20 cellular contexts compared by ENCODE assay signal in the genomic region with DNA sequence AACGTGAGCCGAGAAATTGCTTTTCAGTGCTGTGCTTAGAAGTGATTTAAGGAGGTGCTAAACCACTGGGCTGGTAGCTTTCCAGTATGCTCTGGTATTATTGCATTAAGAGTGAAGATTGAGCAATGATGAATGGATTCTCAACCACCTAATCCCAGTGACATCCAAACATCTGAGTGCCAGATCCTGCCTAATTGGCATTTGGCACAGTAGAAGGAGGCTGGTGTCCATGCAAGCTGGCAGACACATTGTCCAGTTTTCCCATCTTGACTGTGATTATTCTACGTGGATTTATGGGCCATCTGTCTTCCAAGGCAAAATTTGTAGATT.
DNase-seq lines count a peak whose midpoint lies in the region; ATAC-seq and TF ChIP-seq lines count a peak whose summit lies in the region.
"Had no signal": no experiment of that assay in that cellular context is flagged by ENCODE, and none has a peak within 500 bp of the region (broad histone marks: within the 10 kb centered on the region; RNA-seq: fewer than 3 reads in every experiment).

No MANE protein-coding gene starts in this region.

- H3K4me1 ChIP-seq in right cardiac atrium (ENCODE audit: control insufficient read depth, insufficient read depth, low read length) (peaks cover 5% of the 10 kb centered on the region), GM23338 (ENCODE audit: insufficient read depth) (0 out of 2 replicates have a peak, but pooled peaks cover 5% of the 10 kb centered on the region)

- H3K27me3 ChIP-seq in right cardiac atrium (ENCODE audit: control insufficient read depth, insufficient read depth) (no peaks in the 10 kb centered on the region), GM23338 (ENCODE audit: insufficient read depth) (no peaks in the 10 kb centered on the region)
- H3K27me3 ChIP-seq: ovary had no signal

- H3K9me3 ChIP-seq in right cardiac atrium (ENCODE audit: control insufficient read depth, low read length) = no peaks in the 10 kb centered on the region
- H3K9me3 ChIP-seq: ovary had no signal

- H3K4me3 Mint-ChIP-seq in GM23338 = no peak overlapping the region
- H3K4me3 Mint-ChIP-seq: activated CD4-positive, alpha-beta T cell treated with anti-CD3 and anti-CD28 coated beads, Interleukin-2, amount 10 ng/mL, durations not matched to agents 7 days and 5 days; stimulated activated naive CD8-positive, alpha-beta T cell treated with anti-CD3 and anti-CD28 coated beads, Interleukin-15, Interleukin-2, amounts not matched to agents 100 ng/mL and 50 ng/mL, for 24 hours; type B pancreatic cell had no signal

- H3K4me2 ChIP-seq in GM23338 = no peak overlapping the region
- H3K4me2 ChIP-seq: KMS-11 had no signal

- no peaks in the 10 kb centered on the region for H4K20me1 ChIP-seq in GM23338 (replicated peaks; ENCODE audit: insufficient read depth)

- no peaks in the 10 kb centered on the region for H3K36me3 Mint-ChIP-seq in GM23338 (ENCODE audit: low read depth)

- H3K27ac ChIP-seq in right cardiac atrium (ENCODE audit: low read length) = peak overlapping the region; percentile 77
- no peak overlapping the region for H3K27ac ChIP-seq in GM23338 (ENCODE audit: low read depth)
- H3K27ac ChIP-seq: KMS-11, ovary, RWPE1 had no signal

- H3K79me2 ChIP-seq in GM23338 (replicated peaks; ENCODE audit: insufficient read depth) = no peaks in the 10 kb centered on the region

- WGBS in right cardiac atrium = 60% methylated on average over 3 of the region's 3 CpGs

- no peaks in the 10 kb centered on the region for H3K36me3 ChIP-seq in GM23338 (ENCODE audit: insufficient read depth)
- H3K36me3 ChIP-seq: ovary had no signal

- no peaks in the 10 kb centered on the region for H3F3A ChIP-seq in GM23338 (replicated peaks; ENCODE audit: low read depth)

- H3K4me3 ChIP-seq in right cardiac atrium (ENCODE audit: low read length) (no peak overlapping the region), GM23338 (no peak overlapping the region)
- H3K4me3 ChIP-seq: ovary had no signal

- no peaks in the 10 kb centered on the region for H3K9me2 ChIP-seq in GM23338 (ENCODE audit: insufficient read depth)

- ATAC-seq in right cardiac atrium = peak; percentile 29 to 54
- no peak for ATAC-seq in GM23338
- ATAC-seq in GM21381 (IDR thresholded peaks at IDR 0.05; ENCODE audit: unreplicated experiment) = no peak
- no peak for ATAC-seq in left colon
- ATAC-seq: T-cell had no signal

- peak; percentile 85 for DNase-seq in DMS 273 (lab: John Stamatoyannopoulos, UW; ENCODE audit: unreplicated experiment)
- DNase-seq in NCI-H1694 treated with DMSO at 0.1 percent for 48 hours (lab: John Stamatoyannopoulos, UW) = peak; percentile 39
- peak; percentile 12 for DNase-seq in amniotic epithelial cell (ENCODE audit: low read depth)
- DNase-seq in right cardiac atrium = no peak
- no peak for DNase-seq in GM23338 (ENCODE audit: low spot score)
- no peak for DNase-seq in left colon
- DNase-seq in HUDEP-2 (lab: John Stamatoyannopoulos, UW; ENCODE audit: unreplicated experiment in 76 of 76) = no peak
- DNase-seq: activated CD4-positive, alpha-beta T cell treated with anti-CD3 and anti-CD28 coated beads, Interleukin-2, amount 10 ng/mL, durations not matched to agents 7 days and 5 days; AML-193; NCI-H1105; NCI-H2171; NK-92 treated with Interleukin-12 subunit alpha and Interleukin-12 subunit beta, amount 100 ng/mL, for 24 hours; ovary; stimulated activated CD4-positive, alpha-beta T cell treated with anti-CD3 and anti-CD28 coated beads, Interleukin-1b, Interleukin-23, amount 100 ng/mL, for 48 hours; T-cell had no signal

- TF ChIP-seq CTCF in GM23338 (conservative IDR thresholded peaks at IDR 0.05; ENCODE audit: low read depth in 2 of 2) = no peak

- intact Hi-C loops in right cardiac atrium (cut with DNase I) = no loop called here
- intact Hi-C loops in left colon (cut with DNase I, micrococcal nuclease) = no loop called here

- no peaks in the 10 kb centered on the region for H3K9me3 Mint-ChIP-seq in GM23338
- H3K9me3 Mint-ChIP-seq: stimulated activated naive CD8-positive, alpha-beta T cell treated with anti-CD3 and anti-CD28 coated beads, Interleukin-15, Interleukin-2, amounts not matched to agents 100 ng/mL and 50 ng/mL, for 24 hours; T-cell; type B pancreatic cell had no signal

- H2AFZ ChIP-seq in GM23338 = no peak overlapping the region

- peaks cover 2% of the 10 kb centered on the region for H3K27me3 Mint-ChIP-seq in GM23338 (ENCODE audit: insufficient read depth, low read depth, poor library complexity)
- H3K27me3 Mint-ChIP-seq: stimulated activated naive CD8-positive, alpha-beta T cell treated with anti-CD3 and anti-CD28 coated beads, Interleukin-15, Interleukin-2, amounts not matched to agents 100 ng/mL and 50 ng/mL, for 24 hours; T-cell; type B pancreatic cell had no signal

- H3K27ac Mint-ChIP-seq in GM23338 = no peak overlapping the region
- H3K27ac Mint-ChIP-seq: activated CD4-positive, alpha-beta T cell treated with anti-CD3 and anti-CD28 coated beads, Interleukin-2, amount 10 ng/mL, durations not matched to agents 7 days and 5 days; stimulated activated naive CD8-positive, alpha-beta T cell treated with anti-CD3 and anti-CD28 coated beads, Interleukin-15, Interleukin-2, amounts not matched to agents 100 ng/mL and 50 ng/mL, for 24 hours; T-cell; type B pancreatic cell had no signal

- H3K4me1 Mint-ChIP-seq in GM23338 = peaks cover 10% of the 10 kb centered on the region; the same call in 2 of the 3 replicates

TF ChIP-seq in GM23338, 12 proteins besides CTCF, POLR2A, EP300 and RAD21:
- TF ChIP-seq ZNF114 (CRISPR knock-in tag; IDR thresholded peaks at IDR 0.05) = no peak

Comparison
In these comparisons a context has a peak if more than half of its experiments do, and no peak if none do; other contexts are left out.
1. DNase-seq: peak in DMS 273 (single experiment), NCI-H1694 treated with DMSO at 0.1 percent for 48 hours (single experiment) and amniotic epithelial cell (single experiment); none in right cardiac atrium (0 of 3), GM23338 (single experiment), left colon (0 of 2) and HUDEP-2 (0 of 76).
2. ATAC-seq: peak in right cardiac atrium (2 of 2); none in GM23338 (single experiment), GM21381 (single experiment) and left colon (single experiment).